13 cellular contexts compared by ENCODE assay signal in the genomic region with DNA sequence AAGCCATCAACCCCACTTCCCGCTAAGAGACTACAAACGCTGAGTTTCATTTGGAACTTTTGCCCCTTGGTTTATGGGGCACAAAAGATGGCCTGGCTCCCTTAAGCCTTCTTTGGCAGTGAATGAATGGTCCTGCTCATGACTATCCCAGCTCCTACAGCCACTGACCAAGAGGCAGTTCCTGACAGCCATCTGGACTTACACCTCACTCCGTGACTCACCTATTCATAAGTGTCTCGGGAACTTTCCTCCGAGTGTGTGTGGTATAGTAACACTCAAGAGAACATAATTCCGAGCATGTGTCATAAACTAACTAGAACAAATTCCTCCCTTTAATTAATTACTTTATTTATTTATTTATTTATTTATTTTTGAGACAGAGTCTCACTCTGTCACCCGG. TPM values are rescaled to one million over a fixed set of nuclear protein-coding genes. Genes with fewer than 3 reads are reported as not detected.
DNase-seq lines count a peak whose midpoint lies in the region; ATAC-seq, FAIRE-seq and TF ChIP-seq lines count a peak whose summit lies in the region.
"Had no signal": no experiment of that assay in that cellular context is flagged by ENCODE, and none has a peak within 500 bp of the region (broad histone marks: within the 10 kb centered on the region; RNA-seq: fewer than 3 reads in every experiment).

No MANE protein-coding gene starts in this region.

- no peaks in the 10 kb centered on the region for H3K36me3 ChIP-seq in PC-3 (ENCODE audit: low read depth, low read length)
- H3K36me3 ChIP-seq in endothelial cell of umbilical vein (ENCODE audit: control insufficient read depth in 2 of 2, extremely low read depth in 1 of 2, insufficient read depth in 2 of 2, low read length in 2 of 2) = no peaks in the 10 kb centered on the region
- H3K36me3 ChIP-seq: uterus had no signal

- H3K4me3 ChIP-seq in PC-3 (ENCODE audit: low read length) (no peak overlapping the region), endothelial cell of umbilical vein (replicated peaks in 1 of 3; ENCODE audit: insufficient read depth in 1 of 3, low read depth in 1 of 3, low read length in 3 of 3) (no peak overlapping the region)
- H3K4me3 ChIP-seq: uterus had no signal

- dilution Hi-C loops in endothelial cell of umbilical vein (cut with MboI; ENCODE audit: extremely low pct_ligation_motif_present, low sequenced_read_pairs) = no loop called here

- TF ChIP-seq CTCF in PC-3 (conservative IDR thresholded peaks at IDR 0.05; ENCODE audit: low read depth, low read length) = no peak
- TF ChIP-seq CTCF in endothelial cell of umbilical vein (IDR thresholded peaks at IDR 0.05; ENCODE audit: extremely low read depth in 1 of 2, insufficient read depth in 1 of 2, low read depth in 1 of 2, low read length in 2 of 2) = no peak

- H3K27ac ChIP-seq in PC-3 (ENCODE audit: low read length) (no peak overlapping the region), endothelial cell of umbilical vein (ENCODE audit: insufficient read depth, low read depth, low read length) (no peak overlapping the region)
- H3K27ac ChIP-seq: uterus had no signal

- CTCF ChIA-PET in PC-3 (lab: Charles Lee) (no interaction called here), endothelial cell of umbilical vein (lab: Charles Lee) (no interaction called here)

- no peak overlapping the region for H3K4me2 ChIP-seq in PC-3 (ENCODE audit: low read length)
- H3K4me2 ChIP-seq in endothelial cell of umbilical vein (ENCODE audit: insufficient read depth, low read length) = no peak overlapping the region

- no peaks in the 10 kb centered on the region for H3K9me2 ChIP-seq in PC-3 (replicated peaks; ENCODE audit: low read length)

- H3K79me2 ChIP-seq in PC-3 (ENCODE audit: low read length) = no peaks in the 10 kb centered on the region
- no peaks in the 10 kb centered on the region for H3K79me2 ChIP-seq in endothelial cell of umbilical vein (ENCODE audit: control insufficient read depth, insufficient read depth, low read length)

- H4K20me1 ChIP-seq in PC-3 (ENCODE audit: low read length) (no peaks in the 10 kb centered on the region), endothelial cell of umbilical vein (replicated peaks; ENCODE audit: control insufficient read depth, extremely low read depth, insufficient read depth, low read length) (no peaks in the 10 kb centered on the region)

- no peak overlapping the region for H3K9ac ChIP-seq in PC-3 (ENCODE audit: low read length)
- no peak overlapping the region for H3K9ac ChIP-seq in endothelial cell of umbilical vein (replicated peaks; ENCODE audit: extremely low read depth, insufficient read depth, low read length)

- H3K4me1 ChIP-seq in PC-3 (ENCODE audit: insufficient read depth, low read length) (peaks cover 29% of the 10 kb centered on the region), endothelial cell of umbilical vein (ENCODE audit: control insufficient read depth, extremely low read depth, insufficient read depth, low read length) (peaks cover 4% of the 10 kb centered on the region)
- H3K4me1 ChIP-seq: uterus had no signal

- POLR2A ChIA-PET in PC-3 (lab: Charles Lee; ENCODE audit: unreplicated experiment) = no interaction called here
- POLR2A ChIA-PET in endothelial cell of umbilical vein (lab: Charles Lee) = no interaction called here

- no peaks in the 10 kb centered on the region for H3K9me1 ChIP-seq in endothelial cell of umbilical vein (replicated peaks; ENCODE audit: control insufficient read depth, extremely low read depth, insufficient read depth, low read length)

- no peak for FAIRE-seq in endothelial cell of umbilical vein (lab: Jason Lieb, UNC)
- no peak for FAIRE-seq in GM19239 (lab: Jason Lieb, UNC)

- BruUV-seq in PC-3 (replicated peaks; lab: Mats Ljungman, UMichigan) (no TSS peak), endothelial cell of umbilical vein (replicated peaks; lab: Mats Ljungman, UMichigan) (no TSS peak)

- DNase-seq in EH (ENCODE audit: low read depth) = peak; percentile 90
- peak; percentile 61 for DNase-seq in PC-3
- DNase-seq in endothelial cell of umbilical vein (ENCODE audit: low read depth, low spot score) = no peak
- DNase-seq in myocyte (ENCODE audit: low read depth) = peak; percentile 32
- no peak for DNase-seq in GM19239 (ENCODE audit: insufficient read length, low spot score)
- DNase-seq in CD1c-positive myeloid dendritic cell (ENCODE audit: extremely low spot score) = no peak
- no peak for DNase-seq in T-helper 1 cell
- DNase-seq: Calu3; Karpas-422; naive thymus-derived CD4-positive, alpha-beta T cell; NCI-H1436; uterus had no signal

- ATAC-seq in PC-3 (peak; percentile 61), GM21528 (IDR thresholded peaks at IDR 0.05; ENCODE audit: low FRiP score, unreplicated experiment) (no peak)
- ATAC-seq: naive thymus-derived CD4-positive, alpha-beta T cell had no signal

- H2AFZ ChIP-seq in PC-3 (ENCODE audit: low read length) (no peak overlapping the region), endothelial cell of umbilical vein (ENCODE audit: low read depth, low read length) (no peak overlapping the region)

- no peak for TF ChIP-seq POLR2A in endothelial cell of umbilical vein (IDR thresholded peaks at IDR 0.05; ENCODE audit: low read depth, low read length)

- intact Hi-C loops in PC-3 (cut with micrococcal nuclease) (loop anchor here (5.0 kb wide), 1 partner anchor 51 kb away; a partner anchor contains a TSS), endothelial cell of umbilical vein (cut with micrococcal nuclease) (no loop called here)

- H3K9me3 ChIP-seq in PC-3 (ENCODE audit: low read length) (no peaks in the 10 kb centered on the region), endothelial cell of umbilical vein (replicated peaks; ENCODE audit: control insufficient read depth, insufficient read depth, low read length) (no peaks in the 10 kb centered on the region)
- H3K9me3 ChIP-seq: uterus had no signal

- no peaks in the 10 kb centered on the region for H3F3A ChIP-seq in PC-3 (ENCODE audit: low read length, unreplicated experiment)

- H3K27me3 ChIP-seq in PC-3 (ENCODE audit: low read length) = no peaks in the 10 kb centered on the region
- no peaks in the 10 kb centered on the region for H3K27me3 ChIP-seq in endothelial cell of umbilical vein (ENCODE audit: control insufficient read depth in 2 of 2, insufficient read depth in 2 of 2, low read length in 2 of 2)
- H3K27me3 ChIP-seq: uterus had no signal

TF ChIP-seq in endothelial cell of umbilical vein, 7 proteins besides CTCF, POLR2A, EP300 and RAD21:
- TF ChIP-seq EZH2 (IDR thresholded peaks at IDR 0.05; ENCODE audit: borderline replicate concordance, low read depth, low read length, severe bottlenecking) = no peak
- peak; percentile 44 for TF ChIP-seq FOS (IDR thresholded peaks at IDR 0.05; ENCODE audit: borderline replicate concordance, insufficient read depth, low read length)
- TF ChIP-seq POLR2AphosphoS5 (IDR thresholded peaks at IDR 0.05; ENCODE audit: insufficient read depth, low read depth, low read length) = no peak
- no peak for TF ChIP-seq JUN (IDR thresholded peaks at IDR 0.05; ENCODE audit: borderline replicate concordance, insufficient read depth, insufficient read length, low read depth)
- no peak for TF ChIP-seq MYC (IDR thresholded peaks at IDR 0.05; ENCODE audit: low read depth, low read length)
- TF ChIP-seq, protein P1, sequence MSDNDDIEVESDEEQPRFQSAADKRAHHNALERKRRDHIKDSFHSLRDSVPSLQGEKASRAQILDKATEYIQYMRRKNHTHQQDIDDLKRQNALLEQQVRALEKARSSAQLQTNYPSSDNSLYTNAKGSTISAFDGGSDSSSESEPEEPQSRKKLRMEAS (IDR thresholded peaks at IDR 0.05; ENCODE audit: insufficient read depth, insufficient read length) = no peak
- no peak for TF ChIP-seq GATA2 (IDR thresholded peaks at IDR 0.05; ENCODE audit: insufficient read depth, insufficient read length, low read depth, low read length)

RNA-seq across cellular contexts. Expression of a gene that starts 51.9 kb away (rescaled TPM):
- total RNA-seq in PC-3 (2014; rRNA removed) (30.2 and 38.9 TPM in 2 replicates), endothelial cell of umbilical vein (161 and 166 TPM in 2 replicates), myocyte (51.2 and 83.7 TPM in 2 replicates)
- 66.2 and 76.0 TPM in 2 replicates for polyA plus RNA-seq in endothelial cell of umbilical vein
- polyA plus RNA-seq in endothelial cell of umbilical vein (2011; cell fraction: cytosol; rRNA removed) = 82.8 and 85.2 TPM in 2 replicates
- 50.9 and 85.5 TPM in 2 replicates for polyA plus RNA-seq in endothelial cell of umbilical vein (2011; cell fraction: nucleus; rRNA removed)
- 143 and 158 TPM in 2 replicates for polyA plus RNA-seq in endothelial cell of umbilical vein (2012)
- 77.6 and 95.0 TPM in 2 replicates for polyA minus RNA-seq in endothelial cell of umbilical vein
- 19.4 TPM for polyA minus RNA-seq in endothelial cell of umbilical vein (2011; cell fraction: cytosol; rRNA and poly(A)+ RNA removed)
- 96.4 and 139 TPM in 2 replicates for polyA minus RNA-seq in endothelial cell of umbilical vein (2011; cell fraction: nucleus; rRNA and poly(A)+ RNA removed)
- polyA plus RNA-seq in myocyte (2012) = 20.8 TPM

Comparison
In these comparisons a context has a peak if more than half of its experiments do, and no peak if none do; other contexts are left out.
1. DNase-seq: peak in EH (single experiment), PC-3 (single experiment) and myocyte (single experiment); none in endothelial cell of umbilical vein (single experiment), GM19239 (single experiment), CD1c-positive myeloid dendritic cell (single experiment) and T-helper 1 cell (0 of 5).